9 cellular contexts compared by ENCODE assay signal in genomic region chr3:52456800-52457183, GRCh38. TPM values are rescaled to one million over a fixed set of nuclear protein-coding genes. Genes with fewer than 3 reads are reported as not detected.
DNase-seq lines count a peak whose midpoint lies in the region; ATAC-seq, FAIRE-seq and TF ChIP-seq lines count a peak whose summit lies in the region.
"Had no signal": no experiment of that assay in that cellular context is flagged by ENCODE, and none has a peak within 500 bp of the region (broad histone marks: within the 10 kb centered on the region; RNA-seq: fewer than 3 reads in every experiment).

No MANE protein-coding gene starts in this region.

- H3K27me3 ChIP-seq in astrocyte (ENCODE audit: insufficient read depth, low read length) (no peaks in the 10 kb centered on the region), right lobe of liver (no peaks in the 10 kb centered on the region), transverse colon (no peaks in the 10 kb centered on the region)

- no peaks in the 10 kb centered on the region for H3K27me3 Mint-ChIP-seq in activated T-cell treated with anti-CD3 and anti-CD28 coated beads, Interleukin-2, amount 50 U/mL, for 72 hours (ENCODE audit: low read depth)
- H3K27me3 Mint-ChIP-seq in astrocyte (ENCODE audit: low read depth, unreplicated experiment): no peaks in the 10 kb centered on the region

- H3K27ac Mint-ChIP-seq in activated T-cell treated with anti-CD3 and anti-CD28 coated beads, Interleukin-2, amount 50 U/mL, for 72 hours: peak overlapping the region; percentile 66
- no peak overlapping the region for H3K27ac Mint-ChIP-seq in astrocyte (ENCODE audit: unreplicated experiment)

- intact Hi-C loops in right lobe of liver (cut with DNase I) (no loop called here), transverse colon (cut with DNase I; ENCODE audit: low total_unique reads) (no loop called here)

- in situ Hi-C loops in transverse colon (cut with MboI; ENCODE audit: low pct_ligation_motif_present in 1 of 4, low pct_unique_long_range_greater_than_20kb in 1 of 4, low sequenced_read_pairs in 3 of 4): no loop called here

- 100% methylated on average over 1 of the region's 5 CpGs for WGBS in right lobe of liver (ENCODE audit: insufficient coverage, low coverage, low lambda C conversion rate, missing lambda C conversion rate)
- 88% methylated on average over 5 of the region's 5 CpGs; no CpG with 5 or more reads in 1 of the 2 donors for WGBS in transverse colon (ENCODE audit: low coverage in 1 of 2), 2 donors

- H3K4me1 ChIP-seq in astrocyte (ENCODE audit: insufficient read depth, low read length): peaks cover 26% of the 10 kb centered on the region
- H3K4me1 ChIP-seq in right lobe of liver: peaks cover 0 to 15% (median 3%) of the 10 kb centered on the region in 4 donors
- H3K4me1 ChIP-seq in transverse colon: peaks cover 13 to 30% (median 17%) of the 10 kb centered on the region in 4 donors

- peak overlapping the region; percentile 46 for H2AFZ ChIP-seq in astrocyte (ENCODE audit: low read depth, low read length)

- peaks cover 45% of the 10 kb centered on the region for H4K20me1 ChIP-seq in astrocyte (ENCODE audit: insufficient read depth, low read length)

- H3K36me3 Mint-ChIP-seq in activated T-cell treated with anti-CD3 and anti-CD28 coated beads, Interleukin-2, amount 50 U/mL, for 72 hours (ENCODE audit: insufficient read depth in 2 of 2): peaks cover 4 to 14% of the 10 kb centered on the region in 2 donors
- peaks cover 9% of the 10 kb centered on the region for H3K36me3 Mint-ChIP-seq in astrocyte (ENCODE audit: low read depth, unreplicated experiment)

- H3K9me3 ChIP-seq in astrocyte (ENCODE audit: insufficient read depth, low read depth, low read length) (no peaks in the 10 kb centered on the region), right lobe of liver (no peaks in the 10 kb centered on the region), transverse colon (no peaks in the 10 kb centered on the region)

- no peak for TF ChIP-seq EP300 in transverse colon (IDR thresholded peaks at IDR 0.05; ENCODE audit: low read depth)

- H3K9ac ChIP-seq in astrocyte (ENCODE audit: low read length): peak overlapping the region; percentile 91

- TF ChIP-seq POLR2A in right lobe of liver (IDR thresholded peaks at IDR 0.05) (no peak), transverse colon (IDR thresholded peaks at IDR 0.05) (no peak)

- TF ChIP-seq CTCF in astrocyte (IDR thresholded peaks at IDR 0.05; ENCODE audit: insufficient read depth, low read depth, low read length) (no peak), right lobe of liver (IDR thresholded peaks at IDR 0.05) (no peak), transverse colon (IDR thresholded peaks at IDR 0.05) (no peak), omental fat pad (IDR thresholded peaks at IDR 0.05) (no peak)

- H3K36me3 ChIP-seq in astrocyte (ENCODE audit: insufficient read depth, low read length) (peaks cover 25% of the 10 kb centered on the region), right lobe of liver (peaks cover 0 to 35% (median 7%) of the 10 kb centered on the region in 4 donors), transverse colon (peaks cover 0 to 21% (median 5%) of the 10 kb centered on the region in 4 donors)

- peaks cover 47% of the 10 kb centered on the region for H3K79me2 ChIP-seq in astrocyte (ENCODE audit: insufficient read depth, low read length)

- H3K4me1 Mint-ChIP-seq in activated T-cell treated with anti-CD3 and anti-CD28 coated beads, Interleukin-2, amount 50 U/mL, for 72 hours (ENCODE audit: low read depth): peaks cover 32% of the 10 kb centered on the region
- peaks cover 22% of the 10 kb centered on the region for H3K4me1 Mint-ChIP-seq in astrocyte (ENCODE audit: low read depth, unreplicated experiment)

- no peak for FAIRE-seq in astrocyte (lab: Jason Lieb, UNC)

- H3K9me3 Mint-ChIP-seq in activated T-cell treated with anti-CD3 and anti-CD28 coated beads, Interleukin-2, amount 50 U/mL, for 72 hours: no peaks in the 10 kb centered on the region
- H3K9me3 Mint-ChIP-seq in astrocyte (ENCODE audit: unreplicated experiment): no peaks in the 10 kb centered on the region

- peak overlapping the region; percentile 90 to 95 for H3K4me3 Mint-ChIP-seq in activated T-cell treated with anti-CD3 and anti-CD28 coated beads, Interleukin-2, amount 50 U/mL, for 72 hours
- H3K4me3 Mint-ChIP-seq in astrocyte (ENCODE audit: unreplicated experiment): peak overlapping the region; percentile 95

- peak overlapping the region; percentile 98 for H3K4me2 ChIP-seq in astrocyte (ENCODE audit: low read length)

- no peak for ATAC-seq in activated T-cell treated with anti-CD3 and anti-CD28 coated beads, Interleukin-2, amount 50 U/mL, for 72 hours (replicated peaks in 1 of 2)
- ATAC-seq in right lobe of liver (no peak), omental fat pad (ENCODE audit: low FRiP score) (no peak)

- no peak for DNase-seq in activated T-cell treated with anti-CD3 and anti-CD28 coated beads, Interleukin-2, amount 50 U/mL, for 72 hours
- DNase-seq in activated T-cell treated with anti-CD3 and anti-CD28 coated beads, Interleukin-2, amount 50 U/mL, for 1 hour: no peak
- DNase-seq in astrocyte (ENCODE audit: low read depth): no peak
- no peak for DNase-seq in right lobe of liver
- DNase-seq in transverse colon: no peak
- DNase-seq in NCI-H1930 (lab: John Stamatoyannopoulos, UW): no peak
- DNase-seq in CD1c-positive myeloid dendritic cell (ENCODE audit: extremely low spot score): no peak
- DNase-seq in omental fat pad (ENCODE audit: low spot score): no peak

- no peak overlapping the region for H3K27ac ChIP-seq in astrocyte (ENCODE audit: low read depth, low read length)
- H3K27ac ChIP-seq in right lobe of liver: peak overlapping the region in 1 of 3 donors; percentile 73
- peak overlapping the region; percentile 88 to 92 (median 90) for H3K27ac ChIP-seq in transverse colon

- H3K4me3 ChIP-seq in astrocyte (ENCODE audit: insufficient read depth, low read depth, low read length): peak overlapping the region; percentile 78
- H3K4me3 ChIP-seq in right lobe of liver: peak overlapping the region in 2 of 3 donors; percentile 66 to 77
- H3K4me3 ChIP-seq in transverse colon: peak overlapping the region in 2 of 4 donors; percentile 86 to 98

RNA-seq across cellular contexts. Expression of gene NISCH, which starts 1.4 kb away (rescaled TPM):
- total RNA-seq in activated T-cell treated with anti-CD3 and anti-CD28 coated beads, Interleukin-2, amount 50 U/mL, for 72 hours: 10 to 100 TPM; 80.2 to 81.7 TPM
- total RNA-seq in astrocyte (118 TPM in 2 replicates), right lobe of liver (10 to 100 TPM; 19.7 to 51.9 (median 30.6) TPM), transverse colon (100 to 1,000 TPM in 2 of 4 donors, 10 to 100 TPM in 2; 72.0 to 137 (median 98.6) TPM), omental fat pad (10 to 100 TPM; 59.8 to 82.3 (median 68.5) TPM)

RNA-seq across cellular contexts. Expression of gene TNNC1, which starts 3.0 kb away (rescaled TPM):
- 10 to 100 TPM; 10.8 to 14.4 TPM for total RNA-seq in activated T-cell treated with anti-CD3 and anti-CD28 coated beads, Interleukin-2, amount 50 U/mL, for 72 hours
- 5.4 and 12.4 TPM in 2 replicates for total RNA-seq in astrocyte
- total RNA-seq in right lobe of liver: 10 to 100 TPM in 1 of 6 experiments, 1 to 10 TPM in 3, under 1 TPM in 2; 0.55 to 12.2 (median 1.3) TPM
- 10 to 100 TPM in 1 of 4 donors, 1 to 10 TPM in 1, not detected in 2; 7.1 to 10.4 TPM for total RNA-seq in transverse colon
- total RNA-seq in omental fat pad: 1 to 10 TPM in 2 of 4 donors, not detected in 2; 2.4 to 2.5 TPM

RNA-seq across cellular contexts. Expression of gene SEMA3G, which starts 11.9 kb away (rescaled TPM):
- under 1 TPM; 0.16 to 0.36 TPM for total RNA-seq in activated T-cell treated with anti-CD3 and anti-CD28 coated beads, Interleukin-2, amount 50 U/mL, for 72 hours
- 0.09 and 0.26 TPM in 2 replicates for total RNA-seq in astrocyte
- 1 to 10 TPM in 2 of 6 experiments, under 1 TPM in 4; 0.60 to 2.8 (median 0.80) TPM for total RNA-seq in right lobe of liver
- 10 to 100 TPM in 1 of 4 donors, 1 to 10 TPM in 3; 1.2 to 21.7 (median 2.3) TPM for total RNA-seq in transverse colon
- 100 to 1,000 TPM in 3 of 4 donors, 10 to 100 TPM in 1; 21.3 to 200 (median 131) TPM for total RNA-seq in omental fat pad
- total RNA-seq: LHCN-M2 had no signal

RNA-seq across cellular contexts. Expression of gene STAB1, which starts 38.3 kb away (rescaled TPM):
- total RNA-seq in activated T-cell treated with anti-CD3 and anti-CD28 coated beads, Interleukin-2, amount 50 U/mL, for 72 hours: under 1 TPM; 0.12 to 0.19 TPM
- total RNA-seq in astrocyte (0.39 TPM in 1 of 2 replicates, not detected in the other), right lobe of liver (100 to 1,000 TPM in 3 of 6 experiments, 10 to 100 TPM in 3; 60.7 to 268 (median 92.5) TPM), transverse colon (100 to 1,000 TPM in 1 of 4 donors, 10 to 100 TPM in 3; 42.6 to 152 (median 70.3) TPM), omental fat pad (100 to 1,000 TPM; 231 to 610 (median 304) TPM)

RNA-seq across cellular contexts. Expression of gene PHF7, which starts 46.3 kb away (rescaled TPM):
- total RNA-seq in activated T-cell treated with anti-CD3 and anti-CD28 coated beads, Interleukin-2, amount 50 U/mL, for 72 hours: 10 to 100 TPM; 27.3 to 29.0 TPM
- 3.9 and 4.8 TPM in 2 replicates for total RNA-seq in astrocyte
- total RNA-seq in right lobe of liver: 1 to 10 TPM; 2.6 to 4.8 (median 4.0) TPM
- 10 to 100 TPM in 3 of 4 donors, 1 to 10 TPM in 1; 6.0 to 24.2 (median 16.4) TPM for total RNA-seq in transverse colon
- total RNA-seq in omental fat pad: 10 to 100 TPM in 2 of 4 donors, 1 to 10 TPM in 2; 5.5 to 12.9 (median 9.1) TPM
